In genomic region chr12:107264667-107265066, GRCh38 we compare ENCODE assay signal across 24 cellular contexts.
"Had no signal": no experiment of that assay in that cellular context is flagged by ENCODE, and none has a peak within 500 bp of the region (broad histone marks: within the 10 kb centered on the region; RNA-seq: fewer than 3 reads in every experiment).

No MANE protein-coding gene starts in this region.

- ATAC-seq: mucosa of descending colon; naive thymus-derived CD4-positive, alpha-beta T cell; natural killer cell treated with Interleukin-12 subunit alpha and Interleukin-12 subunit beta and Interleukin-15 and Interleukin-18, amount 100 ng/mL, for 72 hours; right cardiac atrium; sciatic nerve had no signal

- H3K27ac Mint-ChIP-seq: memory B cell; natural killer cell treated with Interleukin-12 subunit alpha and Interleukin-12 subunit beta and Interleukin-15 and Interleukin-18, amount 100 ng/mL, for 72 hours had no signal

- H3K36me3 Mint-ChIP-seq: natural killer cell treated with Interleukin-12 subunit alpha and Interleukin-12 subunit beta and Interleukin-15 and Interleukin-18, amount 100 ng/mL, for 72 hours had no signal

- H3K27me3 ChIP-seq: ovary, stomach, testis, thyroid gland, transverse colon, upper lobe of left lung, vagina had no signal

- H3K9me3 ChIP-seq: ovary, prostate gland, testis, thyroid gland, transverse colon, upper lobe of left lung, vagina had no signal

- H3K4me3 ChIP-seq: left ventricle myocardium inferior, lung, mucosa of descending colon, ovary, prostate gland, skin epidermis, stomach, testis, thyroid gland, transverse colon, upper lobe of left lung, vagina had no signal

- H3K4me1 Mint-ChIP-seq: memory B cell had no signal

- H3K27ac ChIP-seq: left ventricle myocardium inferior, ovary, prostate gland, skin epidermis, stomach, testis, thyroid gland, transverse colon, upper lobe of left lung, vagina had no signal

- H3K4me3 Mint-ChIP-seq: memory B cell; natural killer cell treated with Interleukin-12 subunit alpha and Interleukin-12 subunit beta and Interleukin-15 and Interleukin-18, amount 100 ng/mL, for 72 hours had no signal

- DNase-seq: islet precursor cell; left ventricle myocardium inferior; midbrain; mucosa of descending colon; naive thymus-derived CD4-positive, alpha-beta T cell; ovary; retina; right cardiac atrium; stimulated activated CD4-positive, alpha-beta T cell treated with anti-CD3 and anti-CD28 coated beads, Interleukin-12 subunit alpha, Interleukin-12 subunit beta, amount 100 ng/mL, for 4 hours; stimulated activated CD4-positive, alpha-beta T cell treated with anti-CD3 and anti-CD28 coated beads, Interleukin-15, amount 100 ng/mL, for 24 hours; stimulated activated CD4-positive, alpha-beta T cell treated with anti-CD3 and anti-CD28 coated beads, Interleukin-2, amount 100 ng/mL, for 24 hours; stimulated activated CD4-positive, alpha-beta T cell treated with anti-CD3 and anti-CD28 coated beads, Interleukin-4, amount 100 ng/mL, for 1 hour; stomach; testis; thyroid gland; transverse colon; upper lobe of left lung had no signal

- H3K9me3 Mint-ChIP-seq: natural killer cell treated with Interleukin-12 subunit alpha and Interleukin-12 subunit beta and Interleukin-15 and Interleukin-18, amount 100 ng/mL, for 72 hours had no signal
